8 cellular contexts compared by ENCODE assay signal in genomic region chr9:129109952-129110739, GRCh38. TPM values are rescaled to one million over a fixed set of nuclear protein-coding genes. Genes with fewer than 3 reads are reported as not detected.
DNase-seq lines count a peak whose midpoint lies in the region; ATAC-seq and TF ChIP-seq lines count a peak whose summit lies in the region.

No MANE protein-coding gene starts in this region.

- peak overlapping the region; percentile 76 for H3K4me3 ChIP-seq in parathyroid adenoma (ENCODE audit: low read depth, low read length)

- no peak for TF ChIP-seq CTCF in activated CD8-positive, alpha-beta T cell treated with anti-CD3 and anti-CD28 coated beads for 36 hours (IDR thresholded peaks at IDR 0.05)
- TF ChIP-seq CTCF in parathyroid adenoma (IDR thresholded peaks at IDR 0.05): no peak

- no peaks in the 10 kb centered on the region for H3K9me3 ChIP-seq in parathyroid adenoma (ENCODE audit: control insufficient read depth, low read length)

- no peaks in the 10 kb centered on the region for H3K27me3 Mint-ChIP-seq in T-helper 1 cell treated with Interleukin-12 subunit alpha and Interleukin-12 subunit beta and Interleukin-4 antibody, amounts not matched to agents 30 μg/mL and 1 μg/mL, for 36 hours (ENCODE audit: low read depth)
- H3K27me3 Mint-ChIP-seq in activated CD8-positive, alpha-beta T cell treated with anti-CD3 and anti-CD28 coated beads for 36 hours: no peaks in the 10 kb centered on the region

- no peaks in the 10 kb centered on the region for H3K4me1 ChIP-seq in parathyroid adenoma

- no peaks in the 10 kb centered on the region for H3K36me3 Mint-ChIP-seq in T-helper 1 cell treated with Interleukin-12 subunit alpha and Interleukin-12 subunit beta and Interleukin-4 antibody, amounts not matched to agents 30 μg/mL and 1 μg/mL, for 36 hours (ENCODE audit: low read depth)
- H3K36me3 Mint-ChIP-seq in activated CD8-positive, alpha-beta T cell treated with anti-CD3 and anti-CD28 coated beads for 36 hours (ENCODE audit: low read depth): peaks cover 4% of the 10 kb centered on the region

- CTCF ChIA-PET in activated CD8-positive, alpha-beta T cell treated with anti-CD3 and anti-CD28 coated beads for 36 hours (lab: Charles Lee): interaction anchor here (1.5 kb wide), 1 partner anchor 22 kb away, joined by 5 read pairs; no protein-coding TSS in a partner anchor

- H3K27ac Mint-ChIP-seq in T-helper 1 cell treated with Interleukin-12 subunit alpha and Interleukin-12 subunit beta and Interleukin-4 antibody, amounts not matched to agents 30 μg/mL and 1 μg/mL, for 36 hours: no peak overlapping the region
- H3K27ac Mint-ChIP-seq in activated CD8-positive, alpha-beta T cell treated with anti-CD3 and anti-CD28 coated beads for 36 hours: no peak overlapping the region

- H2AFZ ChIP-seq in parathyroid adenoma: peak overlapping the region; percentile 93

- H3K79me2 ChIP-seq in parathyroid adenoma: peaks cover 10% of the 10 kb centered on the region

- peaks cover 18% of the 10 kb centered on the region for H3K4me1 Mint-ChIP-seq in T-helper 1 cell treated with Interleukin-12 subunit alpha and Interleukin-12 subunit beta and Interleukin-4 antibody, amounts not matched to agents 30 μg/mL and 1 μg/mL, for 36 hours (ENCODE audit: low read depth)
- peaks cover 26% of the 10 kb centered on the region for H3K4me1 Mint-ChIP-seq in activated CD8-positive, alpha-beta T cell treated with anti-CD3 and anti-CD28 coated beads for 36 hours (ENCODE audit: low read depth)

- intact Hi-C loops in activated CD8-positive, alpha-beta T cell treated with anti-CD3 and anti-CD28 coated beads for 36 hours (cut with micrococcal nuclease): no loop called here

- H3K27me3 ChIP-seq in parathyroid adenoma (ENCODE audit: control insufficient read depth, insufficient read depth, low read length): no peaks in the 10 kb centered on the region

- H3K36me3 ChIP-seq in parathyroid adenoma (ENCODE audit: control insufficient read depth, insufficient read depth, low read length): no peaks in the 10 kb centered on the region

- H3K4me3 Mint-ChIP-seq in T-helper 1 cell treated with Interleukin-12 subunit alpha and Interleukin-12 subunit beta and Interleukin-4 antibody, amounts not matched to agents 30 μg/mL and 1 μg/mL, for 36 hours: peak overlapping the region; percentile 51
- peak overlapping the region; percentile 87 for H3K4me3 Mint-ChIP-seq in activated CD8-positive, alpha-beta T cell treated with anti-CD3 and anti-CD28 coated beads for 36 hours

- POLR2A ChIA-PET in activated CD8-positive, alpha-beta T cell treated with anti-CD3 and anti-CD28 coated beads for 36 hours (lab: Charles Lee): interaction anchor here (0.9 to 1.2 kb wide), 5 partner anchors 15 to 292 kb away, joined by 3 to 7 read pairs (median 3); partner anchors contain the start of gene ENDOG

- no peak overlapping the region for H3K9ac ChIP-seq in parathyroid adenoma

- ATAC-seq in HG03342 (IDR thresholded peaks at IDR 0.05; ENCODE audit: unreplicated experiment): peak; percentile 12
- no peak for ATAC-seq in activated CD8-positive, alpha-beta T cell treated with anti-CD3 and anti-CD28 coated beads for 36 hours

- H3K27ac ChIP-seq in parathyroid adenoma: peak overlapping the region; percentile 94

- peak overlapping the region; percentile 59 for H3K4me2 ChIP-seq in parathyroid adenoma (ENCODE audit: low read length)

- no peak for DNase-seq in T-helper 1 cell
- DNase-seq in activated CD8-positive, alpha-beta T cell treated with anti-CD3 and anti-CD28 coated beads for 36 hours: no peak
- DNase-seq in globus pallidus (ENCODE audit: low spot score): peak; percentile 30
- DNase-seq in activated gamma-delta T cell treated with Interleukin-2 at 50 U/mL for 16 hours: no peak
- DNase-seq in effector CD8-positive, alpha-beta T cell (lab: John Stamatoyannopoulos, UW): no peak

- no peaks in the 10 kb centered on the region for H3K9me3 Mint-ChIP-seq in T-helper 1 cell treated with Interleukin-12 subunit alpha and Interleukin-12 subunit beta and Interleukin-4 antibody, amounts not matched to agents 30 μg/mL and 1 μg/mL, for 36 hours
- H3K9me3 Mint-ChIP-seq in activated CD8-positive, alpha-beta T cell treated with anti-CD3 and anti-CD28 coated beads for 36 hours: no peaks in the 10 kb centered on the region

RNA-seq across cellular contexts. Expression of gene CRAT, which starts 0.4 kb away (rescaled TPM):
- total RNA-seq in activated CD8-positive, alpha-beta T cell treated with anti-CD3 and anti-CD28 coated beads for 36 hours: 10 to 100 TPM; 11.8 to 12.7 TPM

RNA-seq across cellular contexts. Expression of gene PTPA, which starts 1.1 kb away (rescaled TPM):
- total RNA-seq in activated CD8-positive, alpha-beta T cell treated with anti-CD3 and anti-CD28 coated beads for 36 hours: 10 to 100 TPM; 95.3 to 98.5 TPM

RNA-seq across cellular contexts. Expression of gene DOLPP1, which starts 29.2 kb away (rescaled TPM):
- total RNA-seq in activated CD8-positive, alpha-beta T cell treated with anti-CD3 and anti-CD28 coated beads for 36 hours: 10 to 100 TPM; 12.7 to 15.2 TPM
